ENCODE assay signal across 1 cellular context in genomic region chr15:77533530-77533929, GRCh38.
TF ChIP-seq lines count a peak whose summit lies in the region.

No MANE protein-coding gene starts in this region.

TF ChIP-seq in neural cell, 6 proteins besides CTCF, POLR2A, EP300 and RAD21 (continued from another document):
- no peak for TF ChIP-seq REST (IDR thresholded peaks at IDR 0.05; ENCODE audit: borderline replicate concordance)
